1 cellular context compared by ENCODE assay signal in genomic region chr6:30206799-30207618, GRCh38.
TF ChIP-seq lines count a peak whose summit lies in the region.

No MANE protein-coding gene starts in this region.

TF ChIP-seq in K562, 482 proteins besides CTCF, POLR2A, EP300 and RAD21:
- no peak for TF ChIP-seq SNRNP70 (optimal IDR thresholded peaks at IDR 0.05; ENCODE audit: low read depth, low read length)
- no peak for TF ChIP-seq ZNF75A (CRISPR knock-in tag; IDR thresholded peaks at IDR 0.05)
- TF ChIP-seq ARID2 (IDR thresholded peaks at IDR 0.05) = no peak
- TF ChIP-seq HMG20A (CRISPR knock-in tag; conservative IDR thresholded peaks at IDR 0.05) = no peak
- 0 out of 2 replicates have a peak, but pooled peaks have one; percentile 6 for TF ChIP-seq TFE3 (CRISPR knock-in tag; IDR thresholded peaks at IDR 0.05)
TF ChIP-seq in K562: peak in this region for 1.
